In the genomic region with DNA sequence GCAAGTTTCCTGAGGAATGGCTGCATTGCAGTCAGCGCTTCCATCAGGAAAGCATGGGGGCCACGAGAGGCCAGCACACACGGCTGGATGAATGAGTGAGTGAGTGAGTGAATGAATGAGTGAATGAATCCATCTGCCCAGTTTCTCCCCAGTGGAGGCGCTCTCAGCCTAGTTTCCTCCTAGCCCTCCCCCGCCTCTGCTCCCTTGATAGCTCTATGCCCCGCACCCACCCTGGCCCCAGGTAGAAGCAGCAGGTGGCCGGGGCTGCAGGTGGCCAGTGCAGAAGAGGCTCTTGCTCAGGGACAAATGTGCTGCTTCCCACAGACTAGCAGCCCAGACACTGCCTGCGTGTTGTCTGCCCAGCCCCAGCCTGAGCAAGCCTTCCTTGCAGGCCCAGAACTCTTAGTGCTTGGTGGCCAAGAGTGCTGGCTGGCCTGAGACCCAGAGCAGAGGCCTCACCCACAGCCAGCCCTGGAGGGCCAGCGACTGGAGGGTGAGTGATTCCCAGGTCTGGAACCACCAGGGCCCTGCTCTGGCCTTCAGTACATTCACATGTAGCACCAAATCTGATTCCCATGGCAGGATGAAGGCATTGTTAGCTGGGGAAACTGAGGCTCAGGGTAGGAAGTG, we compare ENCODE assay signal across 1 cellular context.
TF ChIP-seq lines count a peak whose summit lies in the region.

No MANE protein-coding gene starts in this region.

TF ChIP-seq in K562, 482 proteins besides CTCF, POLR2A, EP300 and RAD21:
- TF ChIP-seq NRF1 (conservative IDR thresholded peaks at IDR 0.05 in 1 of 2, IDR thresholded peaks at IDR 0.05 in 1 of 2) (no peak), LEF1 (IDR thresholded peaks at IDR 0.05) (no peak), ETV5 (CRISPR knock-in tag; IDR thresholded peaks at IDR 0.05; ENCODE audit: low read depth) (no peak), HDAC6 (IDR thresholded peaks at IDR 0.05; ENCODE audit: low read depth, low read length) (no peak), NFYB (IDR thresholded peaks at IDR 0.05; ENCODE audit: extremely low read depth, insufficient read length) (no peak), ZNF24 (IDR thresholded peaks at IDR 0.05) (peak; percentile 98), LCOR (CRISPR knock-in tag; IDR thresholded peaks at IDR 0.05) (no peak), NR2C1 (IDR thresholded peaks at IDR 0.05) (no peak), NR2C1 (tag; IDR thresholded peaks at IDR 0.05) (no peak), MEIS2 (IDR thresholded peaks at IDR 0.05; ENCODE audit: partially characterized antibody) (no peak)
- TF ChIP-seq, protein P1, sequence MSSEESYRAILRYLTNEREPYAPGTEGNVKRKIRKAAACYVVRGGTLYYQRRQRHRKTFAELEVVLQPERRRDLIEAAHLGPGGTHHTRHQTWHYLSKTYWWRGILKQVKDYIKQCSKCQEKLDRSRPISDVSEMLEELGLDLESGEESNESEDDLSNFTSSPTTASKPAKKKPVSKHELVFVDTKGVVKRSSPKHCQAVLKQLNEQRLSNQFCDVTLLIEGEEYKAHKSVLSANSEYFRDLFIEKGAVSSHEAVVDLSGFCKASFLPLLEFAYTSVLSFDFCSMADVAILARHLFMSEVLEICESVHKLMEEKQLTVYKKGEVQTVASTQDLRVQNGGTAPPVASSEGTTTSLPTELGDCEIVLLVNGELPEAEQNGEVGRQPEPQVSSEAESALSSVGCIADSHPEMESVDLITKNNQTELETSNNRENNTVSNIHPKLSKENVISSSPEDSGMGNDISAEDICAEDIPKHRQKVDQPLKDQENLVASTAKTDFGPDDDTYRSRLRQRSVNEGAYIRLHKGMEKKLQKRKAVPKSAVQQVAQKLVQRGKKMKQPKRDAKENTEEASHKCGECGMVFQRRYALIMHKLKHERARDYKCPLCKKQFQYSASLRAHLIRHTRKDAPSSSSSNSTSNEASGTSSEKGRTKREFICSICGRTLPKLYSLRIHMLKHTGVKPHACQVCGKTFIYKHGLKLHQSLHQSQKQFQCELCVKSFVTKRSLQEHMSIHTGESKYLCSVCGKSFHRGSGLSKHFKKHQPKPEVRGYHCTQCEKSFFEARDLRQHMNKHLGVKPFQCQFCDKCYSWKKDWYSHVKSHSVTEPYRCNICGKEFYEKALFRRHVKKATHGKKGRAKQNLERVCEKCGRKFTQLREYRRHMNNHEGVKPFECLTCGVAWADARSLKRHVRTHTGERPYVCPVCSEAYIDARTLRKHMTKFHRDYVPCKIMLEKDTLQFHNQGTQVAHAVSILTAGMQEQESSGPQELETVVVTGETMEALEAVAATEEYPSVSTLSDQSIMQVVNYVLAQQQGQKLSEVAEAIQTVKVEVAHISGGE (CRISPR knock-in tag; IDR thresholded peaks at IDR 0.05) = no peak
- TF ChIP-seq, protein P2, sequence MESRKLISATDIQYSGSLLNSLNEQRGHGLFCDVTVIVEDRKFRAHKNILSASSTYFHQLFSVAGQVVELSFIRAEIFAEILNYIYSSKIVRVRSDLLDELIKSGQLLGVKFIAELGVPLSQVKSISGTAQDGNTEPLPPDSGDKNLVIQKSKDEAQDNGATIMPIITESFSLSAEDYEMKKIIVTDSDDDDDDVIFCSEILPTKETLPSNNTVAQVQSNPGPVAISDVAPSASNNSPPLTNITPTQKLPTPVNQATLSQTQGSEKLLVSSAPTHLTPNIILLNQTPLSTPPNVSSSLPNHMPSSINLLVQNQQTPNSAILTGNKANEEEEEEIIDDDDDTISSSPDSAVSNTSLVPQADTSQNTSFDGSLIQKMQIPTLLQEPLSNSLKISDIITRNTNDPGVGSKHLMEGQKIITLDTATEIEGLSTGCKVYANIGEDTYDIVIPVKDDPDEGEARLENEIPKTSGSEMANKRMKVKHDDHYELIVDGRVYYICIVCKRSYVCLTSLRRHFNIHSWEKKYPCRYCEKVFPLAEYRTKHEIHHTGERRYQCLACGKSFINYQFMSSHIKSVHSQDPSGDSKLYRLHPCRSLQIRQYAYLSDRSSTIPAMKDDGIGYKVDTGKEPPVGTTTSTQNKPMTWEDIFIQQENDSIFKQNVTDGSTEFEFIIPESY (CRISPR knock-in tag; IDR thresholded peaks at IDR 0.05) = peak; percentile 79; the same call in 1 of the 2 replicates
